Comparison of ENCODE assay signal across 8 cellular contexts in genomic region chr1:166838766-166839599, GRCh38. TPM values are rescaled to one million over a fixed set of nuclear protein-coding genes. Genes with fewer than 3 reads are reported as not detected.
DNase-seq lines count a peak whose midpoint lies in the region; ATAC-seq and TF ChIP-seq lines count a peak whose summit lies in the region.

Gene POGK (plus strand): TSS chr1:166839475. CDS start chr1:166840957, 1,482 bp downstream.

- peaks cover 21% of the 10 kb centered on the region for H3K79me2 ChIP-seq in hepatocyte

- ATAC-seq in GM18511 (IDR thresholded peaks at IDR 0.05; ENCODE audit: unreplicated experiment) (peak; percentile 96), HG02981 (IDR thresholded peaks at IDR 0.05; ENCODE audit: unreplicated experiment) (peak; percentile 97)

- H3K4me3 ChIP-seq in hepatocyte, result peak within 1 kb of the TSS; percentile 42

- no peaks in the 10 kb centered on the region for H3K9me3 ChIP-seq in hepatocyte (ENCODE audit: low read depth)

- peaks cover 36% of the 10 kb centered on the region for H3K4me1 ChIP-seq in hepatocyte (ENCODE audit: insufficient read depth)

- H3K4me2 ChIP-seq in hepatocyte, result peak within 1 kb of the TSS; percentile 87

- peak within 1 kb of the TSS; percentile 95 for H3K27ac ChIP-seq in hepatocyte

- H3K27me3 ChIP-seq in hepatocyte, result no peaks in the 10 kb centered on the region

- H2AFZ ChIP-seq in hepatocyte, result peak within 1 kb of the TSS; percentile 98

- H4K20me1 ChIP-seq in hepatocyte (ENCODE audit: insufficient read depth, poor library complexity, severe bottlenecking), result peaks cover 12% of the 10 kb centered on the region

- H3K36me3 ChIP-seq in hepatocyte (replicated peaks; ENCODE audit: insufficient read depth, low read depth), result no peaks in the 10 kb centered on the region

- peak; percentile 73 for DNase-seq in NCI-H2029 (lab: John Stamatoyannopoulos, UW)
- peak; percentile 71 for DNase-seq in T1000 (lab: John Stamatoyannopoulos, UW)
- DNase-seq in astrocyte of the hippocampus (ENCODE audit: low read depth, low spot score), result peak; percentile 97
- DNase-seq in hepatocyte (ENCODE audit: low spot score), result peak; percentile 96
- DNase-seq in retina, result peak; percentile 96
- no peak for DNase-seq in OCI-M2 (lab: John Stamatoyannopoulos, UW; ENCODE audit: unreplicated experiment)

- no peak for TF ChIP-seq CTCF in hepatocyte (IDR thresholded peaks at IDR 0.05; ENCODE audit: poor library complexity)

- no peaks in the 10 kb centered on the region for H3K9me2 ChIP-seq in hepatocyte (replicated peaks; ENCODE audit: insufficient read depth)

- 3% methylated on average over 18 of the region's 63 CpGs for WGBS in hepatocyte (ENCODE audit: low lambda C conversion rate, missing lambda C conversion rate)

RNA-seq across cellular contexts. Expression of gene POGK, which starts in this region (rescaled TPM):
- total RNA-seq in hepatocyte, result 37.2 and 40.6 TPM in 2 replicates
- 21.6 and 22.6 TPM in 2 replicates for polyA plus RNA-seq in hepatocyte
